In genomic region chr3:132537297-132537696, GRCh38 we compare ENCODE assay signal across 25 cellular contexts. TPM values are rescaled to one million over a fixed set of nuclear protein-coding genes. Genes with fewer than 3 reads are reported as not detected.
DNase-seq lines count a peak whose midpoint lies in the region; ATAC-seq and TF ChIP-seq lines count a peak whose summit lies in the region.
"Had no signal": no experiment of that assay in that cellular context is flagged by ENCODE, and none has a peak within 500 bp of the region (broad histone marks: within the 10 kb centered on the region; RNA-seq: fewer than 3 reads in every experiment).

No MANE protein-coding gene starts in this region.

- intact Hi-C loops in heart left ventricle (cut with DNase I): loop anchor here in 6 of 10 donors (2.0 kb wide), 2 partner anchors 104 to 106 kb away; no protein-coding TSS in a partner anchor
- intact Hi-C loops in thyroid gland (cut with DNase I): loop anchor here (5.0 kb wide), 1 partner anchor 105 kb away; no protein-coding TSS in a partner anchor

- 0 out of 2 replicates have a peak, but pooled peaks cover 4% of the 10 kb centered on the region for H3K79me2 ChIP-seq in SK-N-SH (ENCODE audit: insufficient read depth)

- H3K27ac ChIP-seq in cardiac muscle cell: no peak overlapping the region
- H3K27ac ChIP-seq in heart left ventricle: no peak overlapping the region
- no peak overlapping the region for H3K27ac ChIP-seq in SK-N-SH (ENCODE audit: low read depth in 2 of 2, low read length in 1 of 2)
- H3K27ac ChIP-seq in thyroid gland: peak overlapping the region in 2 of 3 donors; percentile 26 to 31
- H3K27ac ChIP-seq: pancreas, right lobe of liver had no signal

- ATAC-seq in heart left ventricle: no peak
- ATAC-seq in HG03460 (IDR thresholded peaks at IDR 0.05; ENCODE audit: unreplicated experiment): no peak
- ATAC-seq: esophagus mucosa; naive thymus-derived CD4-positive, alpha-beta T cell had no signal

- H2AFZ ChIP-seq in SK-N-SH (ENCODE audit: low read depth): no peak overlapping the region

- DNase-seq in cardiac muscle cell (ENCODE audit: low read depth in 1 of 2, low spot score in 1 of 2): no peak
- no peak for DNase-seq in heart left ventricle
- no peak for DNase-seq in SK-N-SH
- DNase-seq in epithelial cell of proximal tubule (ENCODE audit: low read depth): no peak
- DNase-seq in thyroid gland: no peak
- no peak for DNase-seq in nucleus accumbens (lab: John Stamatoyannopoulos, UW)
- no peak for DNase-seq in DMS 273 (lab: John Stamatoyannopoulos, UW; ENCODE audit: unreplicated experiment)
- DNase-seq: ACHN; activated CD4-positive, CD25-positive, alpha-beta regulatory T cell treated with anti-CD3 and anti-CD28 coated beads, Interleukin-2, amount 50 U/mL, for 72 hours; CD4-positive, alpha-beta T cell; central memory CD4-positive, alpha-beta T cell; DMS79 treated with DMSO at 0.1 percent for 48 hours; KBM-7; mesendoderm; naive thymus-derived CD4-positive, alpha-beta T cell; NCI-H1092; NCI-H2029 treated with DMSO at 0.1 percent for 48 hours; NCI-H446 treated with DMSO at 0.1 percent for 48 hours; NK-92 treated with Interleukin-12 subunit alpha and Interleukin-12 subunit beta, amount 100 ng/mL, for 24 hours; right lobe of liver; RPMI8226 had no signal

- no peak overlapping the region for H3K4me2 ChIP-seq in SK-N-SH

- no peak for TF ChIP-seq EP300 in SK-N-SH (IDR thresholded peaks at IDR 0.05; ENCODE audit: borderline replicate concordance in 1 of 2, low read depth in 1 of 2, low read length in 1 of 2)

- peaks cover 45% of the 10 kb centered on the region for H3K36me3 ChIP-seq in cardiac muscle cell
- H3K36me3 ChIP-seq in heart left ventricle: peaks cover 0 to 89% (median 74%) of the 10 kb centered on the region in 9 donors
- H3K36me3 ChIP-seq in SK-N-SH (replicated peaks in 1 of 2; ENCODE audit: control insufficient read depth in 1 of 2, insufficient read depth in 2 of 2, low read length in 1 of 2): peaks cover 51 to 57% of the 10 kb centered on the region in 2 experiments
- peaks cover 0 to 3% of the 10 kb centered on the region in 2 donors for H3K36me3 ChIP-seq in thyroid gland
- H3K36me3 ChIP-seq: pancreas had no signal

- no peak overlapping the region for H3K9ac ChIP-seq in SK-N-SH

- TF ChIP-seq CTCF in cardiac muscle cell (IDR thresholded peaks at IDR 0.05; ENCODE audit: low read depth, low read length) (peak; percentile 7), heart left ventricle (IDR thresholded peaks at IDR 0.05) (no peak), SK-N-SH (IDR thresholded peaks at IDR 0.05) (peak; percentile 42), epithelial cell of proximal tubule (conservative IDR thresholded peaks at IDR 0.05; ENCODE audit: low read depth, low read length) (peak; percentile 8), thyroid gland (IDR thresholded peaks at IDR 0.05) (no peak)

- no peaks in the 10 kb centered on the region for H4K20me1 ChIP-seq in SK-N-SH (ENCODE audit: insufficient read depth)

- no peaks in the 10 kb centered on the region for H3K9me3 ChIP-seq in cardiac muscle cell (ENCODE audit: low read depth)
- H3K9me3 ChIP-seq in heart left ventricle: no peaks in the 10 kb centered on the region
- H3K9me3 ChIP-seq in SK-N-SH: no peaks in the 10 kb centered on the region
- no peaks in the 10 kb centered on the region for H3K9me3 ChIP-seq in thyroid gland
- H3K9me3 ChIP-seq: pancreas, right lobe of liver had no signal

- H3K4me1 ChIP-seq in cardiac muscle cell (ENCODE audit: low read depth) (no peaks in the 10 kb centered on the region), heart left ventricle (peaks cover 0 to 7% (median 0%) of the 10 kb centered on the region in 12 donors), SK-N-SH (ENCODE audit: control insufficient read depth in 1 of 2, insufficient read depth in 2 of 2, low read depth in 1 of 2, low read length in 1 of 2) (peaks cover 0 to 9% of the 10 kb centered on the region in 2 experiments; a peak in 1 of 4 replicates), thyroid gland (peaks cover 18 to 31% of the 10 kb centered on the region in 2 donors)
- H3K4me1 ChIP-seq: right lobe of liver had no signal

- WGBS in heart left ventricle, 4 donors: 88 to 95% (median 91%) methylated on average over 1 of the region's 1 CpG
- WGBS in SK-N-SH (ENCODE audit: low lambda C conversion rate): 95% methylated on average over 1 of the region's 1 CpG
- WGBS in thyroid gland, 2 donors: 84 to 88% methylated on average over 1 of the region's 1 CpG

- TF ChIP-seq RAD21 in SK-N-SH (IDR thresholded peaks at IDR 0.05; ENCODE audit: low read length): no peak

- peaks cover 19% of the 10 kb centered on the region for H3F3A ChIP-seq in SK-N-SH (replicated peaks; ENCODE audit: insufficient read depth)

- TF ChIP-seq POLR2A in heart left ventricle (IDR thresholded peaks at IDR 0.05) (no peak), thyroid gland (IDR thresholded peaks at IDR 0.05) (no peak)

- POLR2A ChIA-PET in SK-N-SH (lab: Yijun Ruan, JAX): no interaction called here

- H3K27me3 ChIP-seq in cardiac muscle cell (no peaks in the 10 kb centered on the region), heart left ventricle (no peaks in the 10 kb centered on the region), SK-N-SH (ENCODE audit: insufficient read depth) (no peaks in the 10 kb centered on the region), thyroid gland (no peaks in the 10 kb centered on the region)
- H3K27me3 ChIP-seq: pancreas, right lobe of liver had no signal

- no peak overlapping the region for H3K4me3 ChIP-seq in cardiac muscle cell
- H3K4me3 ChIP-seq in heart left ventricle: no peak overlapping the region
- no peak overlapping the region for H3K4me3 ChIP-seq in SK-N-SH (ENCODE audit: low read depth in 2 of 2, low read length in 1 of 2)
- no peak overlapping the region for H3K4me3 ChIP-seq in epithelial cell of proximal tubule (ENCODE audit: low read depth, low read length)
- H3K4me3 ChIP-seq in thyroid gland (replicated peaks in 1 of 3): no peak overlapping the region
- H3K4me3 ChIP-seq: pancreas, right lobe of liver had no signal

- H3K9me2 ChIP-seq in SK-N-SH: no peaks in the 10 kb centered on the region

- CTCF ChIA-PET in SK-N-SH (lab: Yijun Ruan, JAX): interaction anchor here (0.5 to 6.6 kb wide), 13 partner anchors 10 to 186 kb away, joined by 3 to 121 read pairs (median 7); no protein-coding TSS in a partner anchor

TF ChIP-seq in SK-N-SH, 30 proteins besides CTCF, POLR2A, EP300 and RAD21:
- no peak for TF ChIP-seq GABPA (IDR thresholded peaks at IDR 0.05; ENCODE audit: low read depth)
- no peak for TF ChIP-seq NRF1 (IDR thresholded peaks at IDR 0.05; ENCODE audit: low read depth, low read length)

RNA-seq across cellular contexts. Expression of gene ACKR4, which starts 59.8 kb away (rescaled TPM):
- total RNA-seq in cardiac muscle cell (not detected in 2 replicates), heart left ventricle (1 to 10 TPM in 7 of 9 donors, under 1 TPM in 2; 0.69 to 3.0 (median 2.0) TPM), epithelial cell of proximal tubule (not detected in 2 replicates), thyroid gland (1 to 10 TPM in 3 of 4 donors, not detected in 1; 1.8 to 4.6 (median 2.1) TPM)
- polyA plus RNA-seq in cardiac muscle cell (not detected in 2 replicates), heart left ventricle (1 to 10 TPM in 1 of 2 donors, under 1 TPM in 1; 0.64 to 2.2 TPM), SK-N-SH (2012; rRNA removed) (0.10 and 0.37 TPM in 2 replicates)
- polyA plus RNA-seq in SK-N-SH (2012; cell fraction: cytosol; rRNA removed): 0.18 and 0.26 TPM in 2 replicates
- polyA plus RNA-seq in SK-N-SH (2012; cell fraction: nucleus; rRNA removed): 0.12 and 0.14 TPM in 2 replicates
- total RNA-seq: esophagus mucosa, H1 had no signal
- polyA plus RNA-seq: H1; naive thymus-derived CD4-positive, alpha-beta T cell had no signal

Comparison
In these comparisons a context has a peak if more than half of its experiments do, and no peak if none do; other contexts are left out.
1. CTCF ChIP-seq: peak in cardiac muscle cell (single experiment), SK-N-SH (single experiment) and epithelial cell of proximal tubule (single experiment); none in heart left ventricle (0 of 12) and thyroid gland (0 of 6).
2. H3K27ac ChIP-seq: peak in thyroid gland (2 of 3); none in cardiac muscle cell (single experiment), heart left ventricle (0 of 12) and SK-N-SH (0 of 2).